ENCODE assay signal across 16 cellular contexts in genomic region chr2:181307203-181307991, GRCh38.
A peak's percentile ranks its signal among the peaks of the same experiment; 100 is the strongest.
DNase-seq lines count a peak whose midpoint lies in the region; ATAC-seq and TF ChIP-seq lines count a peak whose summit lies in the region.
"Had no signal": no experiment of that assay in that cellular context is flagged by ENCODE, and none has a peak within 500 bp of the region (broad histone marks: within the 10 kb centered on the region; RNA-seq: fewer than 3 reads in every experiment).

No MANE protein-coding gene starts in this region.

- H3K27me3 Mint-ChIP-seq in CD8-positive, alpha-beta memory T cell: no peaks in the 10 kb centered on the region
- no peaks in the 10 kb centered on the region for H3K27me3 Mint-ChIP-seq in activated T-helper 17 cell treated with anti-CD3 and anti-CD28 coated beads, Interleukin-2, amount 50 U/mL, for 72 hours
- no peaks in the 10 kb centered on the region for H3K27me3 Mint-ChIP-seq in neural crest cell (ENCODE audit: low read depth)

- DNase-seq in CD8-positive, alpha-beta memory T cell: no peak
- DNase-seq in neural crest cell (ENCODE audit: low read depth, low spot score): no peak
- no peak for DNase-seq in G401 (ENCODE audit: low spot score)
- DNase-seq in left lung: no peak
- DNase-seq: endodermal cell; glutamatergic neuron; H9; left ventricle myocardium superior; NCI-H2081 treated with DMSO at 0.1 percent for 48 hours; NK-92 treated with Interleukin-12 subunit alpha and Interleukin-12 subunit beta, amount 100 ng/mL, for 24 hours; posterior cingulate gyrus; stimulated activated CD4-positive, alpha-beta T cell treated with anti-CD3 and anti-CD28 coated beads, Interleukin-1b, Interleukin-23, amount 100 ng/mL, for 48 hours; SW 1271 had no signal

- H2AFZ ChIP-seq in KMS-11 (ENCODE audit: low read depth): peak overlapping the region; percentile 53

- no peaks in the 10 kb centered on the region for H3K79me2 ChIP-seq in KMS-11 (ENCODE audit: insufficient read depth, low read depth)

- peak overlapping the region; percentile 94 for H3K4me2 ChIP-seq in KMS-11

- POLR2A ChIA-PET in CD8-positive, alpha-beta memory T cell (lab: Charles Lee): interaction anchor here (1.0 kb wide), 1 partner anchor 27 kb away, joined by 3 read pairs; no protein-coding TSS in a partner anchor

- H3K27me3 ChIP-seq in CD8-positive, alpha-beta memory T cell (ENCODE audit: insufficient read depth, low read length, poor library complexity, severe bottlenecking): no peaks in the 10 kb centered on the region
- H3K27me3 ChIP-seq in KMS-11 (ENCODE audit: insufficient read depth, low read depth) (no peaks in the 10 kb centered on the region), left lung (no peaks in the 10 kb centered on the region)

- H3K36me3 ChIP-seq in CD8-positive, alpha-beta memory T cell (ENCODE audit: insufficient read depth, low read length): no peaks in the 10 kb centered on the region
- H3K36me3 ChIP-seq in KMS-11 (ENCODE audit: insufficient read depth) (no peaks in the 10 kb centered on the region), left lung (no peaks in the 10 kb centered on the region)

- peaks cover 0 to 3% (median 0%) of the 10 kb centered on the region in 3 donors for H3K36me3 Mint-ChIP-seq in CD8-positive, alpha-beta memory T cell
- no peaks in the 10 kb centered on the region for H3K36me3 Mint-ChIP-seq in activated T-helper 17 cell treated with anti-CD3 and anti-CD28 coated beads, Interleukin-2, amount 50 U/mL, for 72 hours (ENCODE audit: low read depth)
- H3K36me3 Mint-ChIP-seq in neural crest cell (ENCODE audit: low read depth): no peaks in the 10 kb centered on the region

- no peak for ATAC-seq in activated T-helper 17 cell treated with anti-CD3 and anti-CD28 coated beads, Interleukin-2, amount 50 U/mL, for 72 hours (replicated peaks)
- ATAC-seq in HG02678 (IDR thresholded peaks at IDR 0.05; ENCODE audit: unreplicated experiment) (no peak), left lung (no peak)
- ATAC-seq: left ventricle myocardium superior had no signal

- in situ Hi-C loops in G401 (cut with HindIII; ENCODE audit: low sequenced_read_pairs): no loop called here

- H3K4me1 Mint-ChIP-seq in CD8-positive, alpha-beta memory T cell: peaks cover 74 to 82% (median 80%) of the 10 kb centered on the region in 3 donors
- peaks cover 41% of the 10 kb centered on the region for H3K4me1 Mint-ChIP-seq in activated T-helper 17 cell treated with anti-CD3 and anti-CD28 coated beads, Interleukin-2, amount 50 U/mL, for 72 hours
- H3K4me1 Mint-ChIP-seq in neural crest cell: peaks cover 33% of the 10 kb centered on the region

- H3K9me3 Mint-ChIP-seq in CD8-positive, alpha-beta memory T cell: no peaks in the 10 kb centered on the region
- H3K9me3 Mint-ChIP-seq in activated T-helper 17 cell treated with anti-CD3 and anti-CD28 coated beads, Interleukin-2, amount 50 U/mL, for 72 hours: no peaks in the 10 kb centered on the region
- H3K9me3 Mint-ChIP-seq in neural crest cell: no peaks in the 10 kb centered on the region
- H3K9me3 Mint-ChIP-seq: endodermal cell, H9 had no signal

- H3K27ac Mint-ChIP-seq in CD8-positive, alpha-beta memory T cell: peak overlapping the region; percentile 92 to 99 (median 96)
- peak overlapping the region; percentile 96 for H3K27ac Mint-ChIP-seq in activated T-helper 17 cell treated with anti-CD3 and anti-CD28 coated beads, Interleukin-2, amount 50 U/mL, for 72 hours
- peak overlapping the region; percentile 89 for H3K27ac Mint-ChIP-seq in neural crest cell (ENCODE audit: unreplicated experiment)
- H3K27ac Mint-ChIP-seq: endodermal cell, H9 had no signal

- H3K9ac ChIP-seq in KMS-11: peak overlapping the region; percentile 65

- no peaks in the 10 kb centered on the region for H3K9me3 ChIP-seq in CD8-positive, alpha-beta memory T cell (ENCODE audit: low read length)
- no peaks in the 10 kb centered on the region for H3K9me3 ChIP-seq in left lung

- H3K4me3 Mint-ChIP-seq in CD8-positive, alpha-beta memory T cell: peak overlapping the region; percentile 15 to 79 (median 71)
- peak overlapping the region; percentile 92 for H3K4me3 Mint-ChIP-seq in activated T-helper 17 cell treated with anti-CD3 and anti-CD28 coated beads, Interleukin-2, amount 50 U/mL, for 72 hours
- no peak overlapping the region for H3K4me3 Mint-ChIP-seq in neural crest cell
- H3K4me3 Mint-ChIP-seq: endodermal cell, H9 had no signal

- H4K20me1 ChIP-seq in KMS-11 (ENCODE audit: insufficient read depth): no peaks in the 10 kb centered on the region

- intact Hi-C loops in left lung (cut with DNase I): no loop called here

- CTCF ChIA-PET in CD8-positive, alpha-beta memory T cell (lab: Charles Lee): interaction anchor here (1.3 to 4.1 kb wide), 7 partner anchors 12 to 185 kb away, joined by 3 to 22 read pairs (median 4); partner anchors contain the start of gene ITGA4

- no peak for TF ChIP-seq CTCF in KMS-11 (conservative IDR thresholded peaks at IDR 0.05; ENCODE audit: low read depth, low read length)
- TF ChIP-seq CTCF in neural crest cell (conservative IDR thresholded peaks at IDR 0.05): no peak
- no peak for TF ChIP-seq CTCF in left lung (IDR thresholded peaks at IDR 0.05)

- peaks cover 69% of the 10 kb centered on the region for H3K4me1 ChIP-seq in CD8-positive, alpha-beta memory T cell (ENCODE audit: insufficient read depth, low read length)
- peaks cover 100% of the 10 kb centered on the region for H3K4me1 ChIP-seq in KMS-11 (ENCODE audit: low read depth, poor library complexity, severe bottlenecking)
- peaks cover 0 to 59% of the 10 kb centered on the region in 2 donors for H3K4me1 ChIP-seq in left lung

- H3K4me3 ChIP-seq in CD8-positive, alpha-beta memory T cell (ENCODE audit: low read length): peak overlapping the region; percentile 35
- H3K4me3 ChIP-seq in KMS-11 (IDR thresholded peaks at IDR 0.05; ENCODE audit: insufficient read depth, low read depth, low read length): peak overlapping the region; percentile 15
- no peak overlapping the region for H3K4me3 ChIP-seq in left lung

- H3K27ac ChIP-seq in CD8-positive, alpha-beta memory T cell (ENCODE audit: low read depth, low read length): peak overlapping the region; percentile 45
- peak overlapping the region; percentile 95 for H3K27ac ChIP-seq in KMS-11
- H3K27ac ChIP-seq in left lung: peak overlapping the region in 1 of 2 donors; percentile 34

Comparison
In these comparisons a context has a peak if more than half of its experiments do, and no peak if none do; other contexts are left out.
1. H3K4me3 ChIP-seq: peak in CD8-positive, alpha-beta memory T cell (single experiment) and KMS-11 (single experiment); none in left lung (0 of 2).
2. Peak in every context shown above with its lines, with median percentiles within 50 percentile points of each other: H3K27ac Mint-ChIP-seq.